In the genomic region with DNA sequence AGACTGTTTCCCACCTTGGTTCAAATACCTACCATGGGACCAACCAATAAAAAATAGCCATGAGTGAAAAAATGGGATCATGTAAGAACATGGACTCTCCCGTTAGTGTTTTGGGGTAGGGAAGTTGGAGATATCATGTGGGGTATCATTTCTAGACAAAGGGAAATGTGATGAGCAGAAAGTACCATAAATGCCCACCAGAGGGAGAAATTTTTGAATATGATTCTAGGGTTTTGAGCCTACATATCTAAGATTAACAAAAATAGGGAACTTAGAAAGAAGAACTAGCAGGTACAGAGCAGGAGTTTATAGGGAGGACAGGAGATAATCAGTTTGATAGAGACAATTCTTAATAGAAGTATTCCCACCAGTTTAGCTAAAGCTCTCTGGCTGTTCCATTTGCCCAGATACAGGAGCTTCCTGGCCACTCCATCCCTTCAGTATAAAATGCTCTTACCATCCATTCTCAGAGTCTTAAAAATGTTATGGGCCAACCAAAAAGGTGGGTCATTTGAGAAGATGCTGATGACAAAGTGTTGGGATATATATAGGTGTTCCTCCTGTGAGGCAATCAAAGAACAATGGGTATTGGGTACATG, we compare ENCODE assay signal across 8 cellular contexts. TPM values are rescaled to one million over a fixed set of nuclear protein-coding genes. Genes with fewer than 3 reads are reported as not detected.
DNase-seq lines count a peak whose midpoint lies in the region; ATAC-seq, FAIRE-seq and TF ChIP-seq lines count a peak whose summit lies in the region.

No MANE protein-coding gene starts in this region.

- peak; percentile 50 for TF ChIP-seq CTCF in GM12873 (IDR thresholded peaks at IDR 0.05; ENCODE audit: insufficient read depth, low read depth, low read length, missing control alignments)
- TF ChIP-seq CTCF in Panc1 (IDR thresholded peaks at IDR 0.05), result peak; percentile 71; the same call in 1 of the 2 replicates
- TF ChIP-seq CTCF in thoracic aorta (IDR thresholded peaks at IDR 0.05), result peak; percentile 84

- in situ Hi-C loops in Panc1 (cut with HindIII; ENCODE audit: low pct_unique_long_range_greater_than_20kb, low sequenced_read_pairs), result no loop called here

- no peak for ATAC-seq in Panc1
- no peak for ATAC-seq in thoracic aorta (ENCODE audit: insufficient number of reproducible peaks, low FRiP score, low read depth)
- ATAC-seq in GM21515 (IDR thresholded peaks at IDR 0.05; ENCODE audit: unreplicated experiment), result no peak

- DNase-seq in Panc1 (ENCODE audit: low read depth, low spot score) (no peak), erythroblast (lab: John Stamatoyannopoulos, UW) (peak; percentile 63 to 68), thoracic aorta (ENCODE audit: low spot score) (no peak), COLO829 (ENCODE audit: low spot score) (no peak), caudate nucleus (lab: John Stamatoyannopoulos, UW) (no peak)

- CTCF ChIA-PET in Panc1 (lab: Charles Lee), result interaction anchor here (0.6 to 0.9 kb wide), 2 partner anchors 68 to 328 kb away, joined by 3 to 4 read pairs; no protein-coding TSS in a partner anchor

- TF ChIP-seq POLR2A in erythroblast (IDR thresholded peaks at IDR 0.05; ENCODE audit: low read length), result no peak

- POLR2A ChIA-PET in Panc1 (lab: Charles Lee), result no interaction called here

- H3K4me1 ChIP-seq in Panc1 (ENCODE audit: control insufficient read depth, insufficient read depth, low read length), result peaks cover 5% of the 10 kb centered on the region
- peaks cover 7 to 9% of the 10 kb centered on the region in 2 donors for H3K4me1 ChIP-seq in thoracic aorta (ENCODE audit: control insufficient read depth in 1 of 2, low read depth in 2 of 2)

- intact Hi-C loops in Panc1 (cut with micrococcal nuclease; ENCODE audit: unreplicated experiment), result no loop called here

- no peak overlapping the region for H3K27ac ChIP-seq in Panc1 (ENCODE audit: low read length)
- H3K27ac ChIP-seq in thoracic aorta, result no peak overlapping the region
- H3K27ac ChIP-seq in caudate nucleus (ENCODE audit: low read depth, low read length), result no peak overlapping the region

- no TSS peak for BruUV-seq in Panc1 (replicated peaks; lab: Mats Ljungman, UMichigan)

- H3K9me3 ChIP-seq in Panc1 (ENCODE audit: control insufficient read depth, insufficient read depth, low read depth, low read length) (no peaks in the 10 kb centered on the region), thoracic aorta (no peaks in the 10 kb centered on the region)

- H3K27me3 ChIP-seq in Panc1 (ENCODE audit: control insufficient read depth, insufficient read depth, low read length) (no peaks in the 10 kb centered on the region; the same call in 1 of the 2 replicates), thoracic aorta (replicated peaks; ENCODE audit: insufficient read depth) (no peaks in the 10 kb centered on the region)

- FAIRE-seq in A204.1 (lab: Jason Lieb, UNC), result peak; percentile 30

- H3K36me3 ChIP-seq in Panc1 (ENCODE audit: control insufficient read depth, insufficient read depth, low read length) (peaks cover 5% of the 10 kb centered on the region; the same call in 1 of the 2 replicates), thoracic aorta (no peaks in the 10 kb centered on the region)

- H3K4me3 ChIP-seq in Panc1 (ENCODE audit: low read depth in 2 of 2, low read length in 2 of 2) (no peak overlapping the region), thoracic aorta (no peak overlapping the region)

RNA-seq across cellular contexts. Expression of a gene that starts 3.6 kb away (rescaled TPM):
- total RNA-seq in Panc1 (2021; ENCODE audit: unreplicated experiment) (14.7 TPM), thoracic aorta (10 to 100 TPM; 14.0 to 40.8 TPM)
- 28.2 TPM for polyA plus RNA-seq in Panc1 (2012; ENCODE audit: insufficient read length)

Comparison
In these comparisons a context has a peak if more than half of its experiments do, and no peak if none do; other contexts are left out.
1. DNase-seq: peak in erythroblast (2 of 2); none in Panc1 (single experiment), thoracic aorta (single experiment), COLO829 (single experiment) and caudate nucleus (0 of 61).
2. Peak in every context shown above with its lines, with median percentiles within 50 percentile points of each other: CTCF ChIP-seq.